ENCODE assay signal across 1 cellular context in the genomic region with DNA sequence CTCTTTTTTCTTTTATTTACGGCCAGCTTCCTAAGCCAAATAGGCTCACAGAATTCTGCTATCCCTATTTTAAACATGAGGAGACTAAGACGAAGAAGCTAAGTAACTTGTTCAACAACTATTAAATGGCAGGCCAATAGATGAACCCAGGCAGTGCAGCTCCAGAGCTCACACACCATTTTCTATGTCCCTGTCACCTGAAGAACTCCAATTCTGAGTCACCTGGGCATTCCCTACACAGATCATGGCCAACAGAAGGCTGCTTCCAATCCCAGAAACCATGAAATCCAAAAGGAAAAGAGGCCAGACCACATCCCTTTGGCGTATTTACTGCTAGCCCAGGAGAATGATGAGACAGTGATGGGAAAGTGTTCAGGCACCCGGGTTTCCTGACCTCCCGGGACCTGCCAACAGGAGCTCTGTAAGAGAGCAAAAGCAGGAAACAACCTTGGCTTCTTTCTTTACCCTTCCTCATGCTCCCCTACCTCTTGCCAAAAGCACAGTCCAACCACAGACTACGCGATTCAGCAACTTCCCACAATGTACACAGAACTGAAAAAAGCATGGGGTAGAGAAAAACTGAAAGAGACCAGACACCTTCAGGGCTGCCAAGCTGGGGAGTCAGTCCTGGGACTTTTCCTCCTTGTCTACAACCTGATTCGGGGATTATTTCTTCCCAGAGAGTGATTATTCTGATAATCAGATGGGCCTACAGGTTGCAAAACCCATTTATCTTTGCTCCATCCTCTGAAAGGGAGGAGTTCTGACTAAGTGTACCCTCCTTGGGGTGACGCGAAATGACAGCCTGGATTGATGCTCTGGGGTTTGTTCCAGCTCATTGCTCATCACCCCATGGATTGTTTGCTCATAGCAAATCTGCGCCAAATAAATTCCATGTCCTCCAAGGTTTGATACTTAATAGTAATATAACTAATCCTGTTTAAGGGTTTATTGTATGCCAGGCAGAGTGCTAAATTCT.
TF ChIP-seq lines count a peak whose summit lies in the region.

No MANE protein-coding gene starts in this region.

TF ChIP-seq in GM23338, 12 proteins besides CTCF, POLR2A, EP300 and RAD21 (continued from another document):
- TF ChIP-seq, protein P1, sequence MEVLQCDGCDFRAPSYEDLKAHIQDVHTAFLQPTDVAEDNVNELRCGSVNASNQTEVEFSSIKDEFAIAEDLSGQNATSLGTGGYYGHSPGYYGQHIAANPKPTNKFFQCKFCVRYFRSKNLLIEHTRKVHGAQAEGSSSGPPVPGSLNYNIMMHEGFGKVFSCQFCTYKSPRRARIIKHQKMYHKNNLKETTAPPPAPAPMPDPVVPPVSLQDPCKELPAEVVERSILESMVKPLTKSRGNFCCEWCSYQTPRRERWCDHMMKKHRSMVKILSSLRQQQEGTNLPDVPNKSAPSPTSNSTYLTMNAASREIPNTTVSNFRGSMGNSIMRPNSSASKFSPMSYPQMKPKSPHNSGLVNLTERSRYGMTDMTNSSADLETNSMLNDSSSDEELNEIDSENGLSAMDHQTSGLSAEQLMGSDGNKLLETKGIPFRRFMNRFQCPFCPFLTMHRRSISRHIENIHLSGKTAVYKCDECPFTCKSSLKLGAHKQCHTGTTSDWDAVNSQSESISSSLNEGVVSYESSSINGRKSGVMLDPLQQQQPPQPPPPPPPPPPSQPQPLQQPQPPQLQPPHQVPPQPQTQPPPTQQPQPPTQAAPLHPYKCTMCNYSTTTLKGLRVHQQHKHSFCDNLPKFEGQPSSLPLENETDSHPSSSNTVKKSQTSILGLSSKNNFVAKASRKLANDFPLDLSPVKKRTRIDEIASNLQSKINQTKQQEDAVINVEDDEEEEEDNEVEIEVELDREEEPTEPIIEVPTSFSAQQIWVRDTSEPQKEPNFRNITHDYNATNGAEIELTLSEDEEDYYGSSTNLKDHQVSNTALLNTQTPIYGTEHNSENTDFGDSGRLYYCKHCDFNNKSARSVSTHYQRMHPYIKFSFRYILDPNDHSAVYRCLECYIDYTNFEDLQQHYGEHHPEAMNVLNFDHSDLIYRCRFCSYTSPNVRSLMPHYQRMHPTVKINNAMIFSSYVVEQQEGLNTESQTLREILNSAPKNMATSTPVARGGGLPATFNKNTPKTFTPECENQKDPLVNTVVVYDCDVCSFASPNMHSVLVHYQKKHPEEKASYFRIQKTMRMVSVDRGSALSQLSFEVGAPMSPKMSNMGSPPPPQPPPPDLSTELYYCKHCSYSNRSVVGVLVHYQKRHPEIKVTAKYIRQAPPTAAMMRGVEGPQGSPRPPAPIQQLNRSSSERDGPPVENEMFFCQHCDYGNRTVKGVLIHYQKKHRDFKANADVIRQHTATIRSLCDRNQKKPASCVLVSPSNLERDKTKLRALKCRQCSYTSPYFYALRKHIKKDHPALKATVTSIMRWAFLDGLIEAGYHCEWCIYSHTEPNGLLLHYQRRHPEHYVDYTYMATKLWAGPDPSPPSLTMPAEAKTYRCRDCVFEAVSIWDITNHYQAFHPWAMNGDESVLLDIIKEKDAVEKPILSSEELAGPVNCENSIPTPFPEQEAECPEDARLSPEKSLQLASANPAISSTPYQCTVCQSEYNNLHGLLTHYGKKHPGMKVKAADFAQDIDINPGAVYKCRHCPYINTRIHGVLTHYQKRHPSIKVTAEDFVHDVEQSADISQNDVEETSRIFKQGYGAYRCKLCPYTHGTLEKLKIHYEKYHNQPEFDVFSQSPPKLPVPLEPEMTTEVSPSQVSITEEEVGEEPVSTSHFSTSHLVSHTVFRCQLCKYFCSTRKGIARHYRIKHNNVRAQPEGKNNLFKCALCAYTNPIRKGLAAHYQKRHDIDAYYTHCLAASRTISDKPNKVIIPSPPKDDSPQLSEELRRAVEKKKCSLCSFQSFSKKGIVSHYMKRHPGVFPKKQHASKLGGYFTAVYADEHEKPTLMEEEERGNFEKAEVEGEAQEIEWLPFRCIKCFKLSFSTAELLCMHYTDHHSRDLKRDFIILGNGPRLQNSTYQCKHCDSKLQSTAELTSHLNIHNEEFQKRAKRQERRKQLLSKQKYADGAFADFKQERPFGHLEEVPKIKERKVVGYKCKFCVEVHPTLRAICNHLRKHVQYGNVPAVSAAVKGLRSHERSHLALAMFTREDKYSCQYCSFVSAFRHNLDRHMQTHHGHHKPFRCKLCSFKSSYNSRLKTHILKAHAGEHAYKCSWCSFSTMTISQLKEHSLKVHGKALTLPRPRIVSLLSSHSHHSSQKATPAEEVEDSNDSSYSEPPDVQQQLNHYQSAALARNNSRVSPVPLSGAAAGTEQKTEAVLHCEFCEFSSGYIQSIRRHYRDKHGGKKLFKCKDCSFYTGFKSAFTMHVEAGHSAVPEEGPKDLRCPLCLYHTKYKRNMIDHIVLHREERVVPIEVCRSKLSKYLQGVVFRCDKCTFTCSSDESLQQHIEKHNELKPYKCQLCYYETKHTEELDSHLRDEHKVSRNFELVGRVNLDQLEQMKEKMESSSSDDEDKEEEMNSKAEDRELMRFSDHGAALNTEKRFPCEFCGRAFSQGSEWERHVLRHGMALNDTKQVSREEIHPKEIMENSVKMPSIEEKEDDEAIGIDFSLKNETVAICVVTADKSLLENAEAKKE (CRISPR knock-in tag; IDR thresholded peaks at IDR 0.05): no peak
- TF ChIP-seq STAT1 (IDR thresholded peaks at IDR 0.05; ENCODE audit: unreplicated experiment): no peak
- TF ChIP-seq EZH2phosphoT487 (IDR thresholded peaks at IDR 0.05; ENCODE audit: unreplicated experiment): no peak
- no peak for TF ChIP-seq ZNF331 (CRISPR knock-in tag; IDR thresholded peaks at IDR 0.05; ENCODE audit: low read depth)
- TF ChIP-seq POLR2AphosphoS5 (IDR thresholded peaks at IDR 0.05; ENCODE audit: low read depth): no peak
- TF ChIP-seq ZNF114 (CRISPR knock-in tag; IDR thresholded peaks at IDR 0.05): no peak
- TF ChIP-seq REST (IDR thresholded peaks at IDR 0.05; ENCODE audit: unreplicated experiment): no peak
- no peak for TF ChIP-seq EZH2 (IDR thresholded peaks at IDR 0.05; ENCODE audit: low read depth, unreplicated experiment)
- TF ChIP-seq CREB1 (CRISPR knock-in tag; IDR thresholded peaks at IDR 0.05; ENCODE audit: low read depth): no peak
- no peak for TF ChIP-seq JUNB (IDR thresholded peaks at IDR 0.05; ENCODE audit: unreplicated experiment)
